ENCODE assay signal across 27 cellular contexts in genomic region chr7:129769866-129770808, GRCh38.
"Had no signal": no experiment of that assay in that cellular context is flagged by ENCODE, and none has a peak within 500 bp of the region (broad histone marks: within the 10 kb centered on the region; RNA-seq: fewer than 3 reads in every experiment).

No MANE protein-coding gene starts in this region.

- H3K36me3 ChIP-seq: cardiac muscle cell, MG63, SJSA1 had no signal

- H3K4me1 ChIP-seq: SJSA1 had no signal

- H3K27me3 ChIP-seq: MG63, SJSA1 had no signal

- ATAC-seq: activated naive CD4-positive, alpha-beta T cell treated with anti-CD3 and anti-CD28 coated beads, Interleukin-2, amount 50 U/mL, for 72 hours; activated naive CD8-positive, alpha-beta T cell treated with anti-CD3 and anti-CD28 coated beads, Interleukin-2, amount 50 U/mL, for 24 hours; activated T-cell treated with anti-CD3 and anti-CD28 coated beads, Interleukin-2, amount 50 U/mL, for 4 hours; PC-3; T-helper 17 cell had no signal

- H3K36me3 Mint-ChIP-seq: activated CD4-positive, alpha-beta memory T cell treated with anti-CD3 and anti-CD28 coated beads for 36 hours; activated naive CD4-positive, alpha-beta T cell treated with anti-CD3 and anti-CD28 coated beads, Interleukin-2, amount 50 U/mL, for 72 hours; brain had no signal

- H3K4me3 Mint-ChIP-seq: activated B cell treated with CpG ODN at 0.5 μM for 24 hours; activated CD4-positive, alpha-beta memory T cell treated with anti-CD3 and anti-CD28 coated beads for 36 hours; activated CD4-positive, alpha-beta T cell treated with anti-CD3 and anti-CD28 coated beads, Interleukin-2, amount 10 ng/mL, durations not matched to agents 7 days and 5 days; activated naive CD8-positive, alpha-beta T cell treated with anti-CD3 and anti-CD28 coated beads, Interleukin-2, amount 50 U/mL, for 24 hours; activated T-cell treated with anti-CD3 and anti-CD28 coated beads, Interleukin-2, amount 50 U/mL, for 4 hours; brain; T-helper 17 cell had no signal

- DNase-seq: activated B cell treated with CpG ODN at 0.5 μM for 24 hours; activated CD4-positive, alpha-beta memory T cell treated with anti-CD3 and anti-CD28 coated beads for 36 hours; activated CD4-positive, alpha-beta T cell treated with anti-CD3 and anti-CD28 coated beads, Interleukin-2, amount 10 ng/mL, durations not matched to agents 7 days and 5 days; activated CD8-positive, alpha-beta memory T cell treated with anti-CD3 and anti-CD28 coated beads for 24 hours; activated effector memory CD4-positive, alpha-beta T cell treated with anti-CD3 and anti-CD28 coated beads, Interleukin-2, amount 50 U/mL, for 16 hours; activated naive CD4-positive, alpha-beta T cell treated with Interleukin-2 at 50 U/mL for 16 hours; activated naive CD8-positive, alpha-beta T cell treated with anti-CD3 and anti-CD28 coated beads, Interleukin-2, amount 50 U/mL, for 24 hours; activated T-cell treated with anti-CD3 and anti-CD28 coated beads, Interleukin-2, amount 50 U/mL, for 4 hours; amniotic stem cell; cerebellar nuclear complex; MG63; NCI-H1105; NCI-H1436; NCI-H1694 treated with DMSO at 0.1 percent for 48 hours; NCI-H2029 treated with DMSO at 0.1 percent for 48 hours; NCI-H510A treated with DMSO at 0.1 percent for 48 hours; NCI-H69; PC-3; SHP77; T-helper 17 cell; T-helper 9 cell had no signal

- FAIRE-seq: astrocyte, RCC 7860 had no signal

- H3K27ac ChIP-seq: cardiac muscle cell, SJSA1 had no signal

- H3K27me3 Mint-ChIP-seq: activated CD4-positive, alpha-beta memory T cell treated with anti-CD3 and anti-CD28 coated beads for 36 hours; activated CD4-positive, alpha-beta T cell treated with anti-CD3 and anti-CD28 coated beads, Interleukin-2, amount 10 ng/mL, durations not matched to agents 7 days and 5 days; activated naive CD8-positive, alpha-beta T cell treated with anti-CD3 and anti-CD28 coated beads, Interleukin-2, amount 50 U/mL, for 24 hours; T-helper 17 cell had no signal

- H3K27ac Mint-ChIP-seq: activated B cell treated with CpG ODN at 0.5 μM for 24 hours; activated CD4-positive, alpha-beta memory T cell treated with anti-CD3 and anti-CD28 coated beads for 36 hours; activated CD4-positive, alpha-beta T cell treated with anti-CD3 and anti-CD28 coated beads, Interleukin-2, amount 10 ng/mL, durations not matched to agents 7 days and 5 days; activated naive CD4-positive, alpha-beta T cell treated with anti-CD3 and anti-CD28 coated beads, Interleukin-2, amount 50 U/mL, for 72 hours; activated naive CD8-positive, alpha-beta T cell treated with anti-CD3 and anti-CD28 coated beads, Interleukin-2, amount 50 U/mL, for 24 hours; brain; T-helper 17 cell had no signal

- H3K4me3 ChIP-seq: cardiac muscle cell, MG63, SJSA1 had no signal

- H3K9me3 ChIP-seq: MG63, SJSA1 had no signal

- H3K4me1 Mint-ChIP-seq: activated B cell treated with CpG ODN at 0.5 μM for 24 hours; activated naive CD8-positive, alpha-beta T cell treated with anti-CD3 and anti-CD28 coated beads, Interleukin-2, amount 50 U/mL, for 24 hours had no signal

- H3K9me3 Mint-ChIP-seq: activated B cell treated with CpG ODN at 0.5 μM for 24 hours; activated CD4-positive, alpha-beta memory T cell treated with anti-CD3 and anti-CD28 coated beads for 36 hours; activated CD4-positive, alpha-beta T cell treated with anti-CD3 and anti-CD28 coated beads, Interleukin-2, amount 10 ng/mL, durations not matched to agents 7 days and 5 days; activated naive CD4-positive, alpha-beta T cell treated with anti-CD3 and anti-CD28 coated beads, Interleukin-2, amount 50 U/mL, for 72 hours; activated naive CD8-positive, alpha-beta T cell treated with anti-CD3 and anti-CD28 coated beads, Interleukin-2, amount 50 U/mL, for 24 hours; activated T-cell treated with anti-CD3 and anti-CD28 coated beads, Interleukin-2, amount 50 U/mL, for 4 hours; brain had no signal
